9 cellular contexts compared by ENCODE assay signal in genomic region chr2:25251032-25251460, GRCh38.
A peak's percentile ranks its signal among the peaks of the same experiment; 100 is the strongest.
DNase-seq lines count a peak whose midpoint lies in the region; ATAC-seq and TF ChIP-seq lines count a peak whose summit lies in the region.
"Had no signal": no experiment of that assay in that cellular context is flagged by ENCODE, and none has a peak within 500 bp of the region (broad histone marks: within the 10 kb centered on the region; RNA-seq: fewer than 3 reads in every experiment).

No MANE protein-coding gene starts in this region.

- H3K9me3 ChIP-seq in Panc1 (ENCODE audit: control insufficient read depth, insufficient read depth, low read depth, low read length) (no peaks in the 10 kb centered on the region), osteoblast (ENCODE audit: low read depth, low read length) (no peaks in the 10 kb centered on the region)
- H3K9me3 ChIP-seq: neutrophil had no signal

- in situ Hi-C loops in GM13976 (cut with MboI; ENCODE audit: low sequenced_read_pairs, unreplicated experiment) (no loop called here), Panc1 (cut with HindIII; ENCODE audit: low pct_unique_long_range_greater_than_20kb, low sequenced_read_pairs) (no loop called here)

- H3K27ac ChIP-seq in Panc1 (ENCODE audit: low read length) (peak overlapping the region; percentile 63; the same call in 1 of the 2 replicates), osteoblast (ENCODE audit: low read depth, low read length) (no peak overlapping the region)

- no peaks in the 10 kb centered on the region for H3K36me3 ChIP-seq in Panc1 (ENCODE audit: control insufficient read depth, insufficient read depth, low read length)
- H3K36me3 ChIP-seq in osteoblast (ENCODE audit: insufficient read depth, low read length), result peaks cover 11% of the 10 kb centered on the region

- peak overlapping the region; percentile 72 for H2AFZ ChIP-seq in osteoblast (ENCODE audit: low read length)

- H3K4me1 ChIP-seq in Panc1 (ENCODE audit: control insufficient read depth, insufficient read depth, low read length), result peaks cover 7% of the 10 kb centered on the region
- H3K4me1 ChIP-seq in osteoblast (ENCODE audit: insufficient read depth, low read length), result peaks cover 20% of the 10 kb centered on the region

- POLR2A ChIA-PET in Panc1 (lab: Charles Lee), result no interaction called here

- CTCF ChIA-PET in Panc1 (lab: Charles Lee), result interaction anchor here (1.2 kb wide), 1 partner anchor 23 kb away, joined by 3 read pairs; no protein-coding TSS in a partner anchor

- peak overlapping the region; percentile 78 for H3K4me2 ChIP-seq in osteoblast (ENCODE audit: insufficient read depth, low read length)

- TF ChIP-seq CTCF in GM13976 (IDR thresholded peaks at IDR 0.05; ENCODE audit: borderline replicate concordance, control extremely low read depth, extremely low read depth, insufficient read depth, missing control alignments) (no peak), Panc1 (IDR thresholded peaks at IDR 0.05) (no peak), osteoblast (IDR thresholded peaks at IDR 0.05; ENCODE audit: extremely low read depth, low read depth, low read length) (no peak)

- H3K4me3 ChIP-seq in Panc1 (ENCODE audit: low read depth in 2 of 2, low read length in 2 of 2) (peak overlapping the region; percentile 46 to 60), osteoblast (ENCODE audit: insufficient read depth, low read length) (peak overlapping the region; percentile 72)

- BruUV-seq in Panc1 (replicated peaks; lab: Mats Ljungman, UMichigan), result no TSS peak

- no peaks in the 10 kb centered on the region for H3K79me2 ChIP-seq in osteoblast (ENCODE audit: insufficient read depth, low read length)

- intact Hi-C loops in Panc1 (cut with micrococcal nuclease; ENCODE audit: unreplicated experiment), result no loop called here

- ATAC-seq in Panc1 (no peak), GM18870 (IDR thresholded peaks at IDR 0.05; ENCODE audit: unreplicated experiment) (no peak)

- H4K20me1 ChIP-seq in osteoblast (ENCODE audit: insufficient read depth, low read length), result no peaks in the 10 kb centered on the region

- H3K27me3 ChIP-seq in Panc1 (ENCODE audit: control insufficient read depth, insufficient read depth, low read length), result no peaks in the 10 kb centered on the region
- H3K27me3 ChIP-seq in osteoblast (ENCODE audit: insufficient read depth, low read length), result no peaks in the 10 kb centered on the region

- DNase-seq in GM13976 (ENCODE audit: low spot score) (peak; percentile 67), Panc1 (ENCODE audit: low read depth, low spot score) (no peak), osteoblast (ENCODE audit: insufficient read length, low spot score, missing footprints) (peak; percentile 72), NCI-H128 (lab: John Stamatoyannopoulos, UW; ENCODE audit: unreplicated experiment) (no peak), NCI-H146 treated with DMSO at 0.1 percent for 48 hours (lab: John Stamatoyannopoulos, UW; ENCODE audit: unreplicated experiment) (no peak), SKM-1 (lab: John Stamatoyannopoulos, UW; ENCODE audit: unreplicated experiment) (no peak)
- peak; percentile 12 for DNase-seq in effector CD8-positive, alpha-beta T cell (lab: John Stamatoyannopoulos, UW)

Comparison
In these comparisons a context has a peak if more than half of its experiments do, and no peak if none do; other contexts are left out.
1. DNase-seq: peak in GM13976 (single experiment), effector CD8-positive, alpha-beta T cell (single experiment) and osteoblast (single experiment); none in Panc1 (single experiment), NCI-H128 (single experiment), NCI-H146 treated with DMSO at 0.1 percent for 48 hours (single experiment) and SKM-1 (single experiment).